24 cellular contexts compared by ENCODE assay signal in the genomic region with DNA sequence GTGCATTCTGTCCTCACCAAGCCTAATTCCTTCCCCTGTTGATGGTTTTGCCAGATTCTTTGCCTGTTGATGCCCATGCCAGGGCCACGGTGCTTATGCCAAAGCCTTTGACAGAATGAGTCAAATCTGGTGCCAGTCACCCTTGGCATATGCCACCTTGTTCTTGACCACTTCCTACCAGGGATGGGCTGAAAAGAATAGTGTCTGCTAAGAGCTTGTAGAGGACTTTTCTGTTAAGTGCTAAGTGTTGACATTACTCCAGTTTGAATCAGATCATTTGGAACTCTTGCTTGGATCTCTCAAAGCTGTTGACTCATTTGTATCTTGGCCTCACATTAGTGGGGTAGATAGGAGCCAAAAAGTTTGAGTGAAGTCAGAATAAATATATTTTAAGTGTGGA.
DNase-seq lines count a peak whose midpoint lies in the region; ATAC-seq and TF ChIP-seq lines count a peak whose summit lies in the region.
"Had no signal": no experiment of that assay in that cellular context is flagged by ENCODE, and none has a peak within 500 bp of the region (broad histone marks: within the 10 kb centered on the region; RNA-seq: fewer than 3 reads in every experiment).

No MANE protein-coding gene starts in this region.

- H3K27me3 ChIP-seq in heart right ventricle = no peaks in the 10 kb centered on the region
- H3K27me3 ChIP-seq in thoracic aorta (replicated peaks; ENCODE audit: insufficient read depth) = no peaks in the 10 kb centered on the region
- H3K27me3 ChIP-seq: breast epithelium, hepatocyte, Peyer's patch, tibial artery had no signal

- H3K27ac ChIP-seq in heart right ventricle (no peak overlapping the region), thoracic aorta (peak overlapping the region; percentile 2 to 37)
- H3K27ac ChIP-seq: breast epithelium, hepatocyte, Peyer's patch, tibial artery, VCaP had no signal

- H3K9me3 ChIP-seq in heart right ventricle (no peaks in the 10 kb centered on the region), thoracic aorta (no peaks in the 10 kb centered on the region)
- H3K9me3 ChIP-seq: breast epithelium, Peyer's patch, tibial artery had no signal

- peak in 7 of 8 donors; percentile 28 to 89 (median 56) for ATAC-seq in heart right ventricle
- ATAC-seq in thoracic aorta (ENCODE audit: insufficient number of reproducible peaks, low FRiP score, low read depth) = no peak
- no peak for ATAC-seq in activated CD8-positive, alpha-beta T cell treated with anti-CD3 and anti-CD28 coated beads, Interleukin-2, amount 10 ng/mL, durations not matched to agents 7 days and 5 days
- no peak for ATAC-seq in HG02973 (IDR thresholded peaks at IDR 0.05; ENCODE audit: unreplicated experiment)
- ATAC-seq: stimulated activated memory B cell treated with anti-CD40 and anti-IgM and Interleukin-4, amounts not matched to agents 10 μg/mL and 1 μg/mL and 100 μg/mL, for 72 hours had no signal

- H3K27ac Mint-ChIP-seq in activated CD8-positive, alpha-beta T cell treated with anti-CD3 and anti-CD28 coated beads, Interleukin-2, amount 10 ng/mL, durations not matched to agents 7 days and 5 days = no peak overlapping the region
- H3K27ac Mint-ChIP-seq: activated CD4-positive, alpha-beta T cell treated with anti-CD3 and anti-CD28 coated beads, Interleukin-2, amount 10 ng/mL, durations not matched to agents 7 days and 5 days; endodermal cell; immature natural killer cell; stimulated activated memory B cell treated with anti-CD40 and anti-IgM and Interleukin-4, amounts not matched to agents 10 μg/mL and 1 μg/mL and 100 μg/mL, for 72 hours had no signal

- H3K36me3 ChIP-seq in heart right ventricle (no peaks in the 10 kb centered on the region), thoracic aorta (no peaks in the 10 kb centered on the region)
- H3K36me3 ChIP-seq: breast epithelium, Peyer's patch, tibial artery had no signal

- H3K9me3 Mint-ChIP-seq in activated CD8-positive, alpha-beta T cell treated with anti-CD3 and anti-CD28 coated beads, Interleukin-2, amount 10 ng/mL, durations not matched to agents 7 days and 5 days (ENCODE audit: insufficient read depth) = no peaks in the 10 kb centered on the region
- H3K9me3 Mint-ChIP-seq: endodermal cell; immature natural killer cell; neural crest cell; stimulated activated memory B cell treated with anti-CD40 and anti-IgM and Interleukin-4, amounts not matched to agents 10 μg/mL and 1 μg/mL and 100 μg/mL, for 72 hours had no signal

- H3K4me3 Mint-ChIP-seq in activated CD8-positive, alpha-beta T cell treated with anti-CD3 and anti-CD28 coated beads, Interleukin-2, amount 10 ng/mL, durations not matched to agents 7 days and 5 days = no peak overlapping the region
- H3K4me3 Mint-ChIP-seq: activated CD4-positive, alpha-beta T cell treated with anti-CD3 and anti-CD28 coated beads, Interleukin-2, amount 10 ng/mL, durations not matched to agents 7 days and 5 days; endodermal cell; immature natural killer cell; neural crest cell; stimulated activated memory B cell treated with anti-CD40 and anti-IgM and Interleukin-4, amounts not matched to agents 10 μg/mL and 1 μg/mL and 100 μg/mL, for 72 hours had no signal

- H3K4me1 Mint-ChIP-seq in activated CD8-positive, alpha-beta T cell treated with anti-CD3 and anti-CD28 coated beads, Interleukin-2, amount 10 ng/mL, durations not matched to agents 7 days and 5 days (ENCODE audit: low read depth) = no peaks in the 10 kb centered on the region
- H3K4me1 Mint-ChIP-seq: activated CD4-positive, alpha-beta T cell treated with anti-CD3 and anti-CD28 coated beads, Interleukin-2, amount 10 ng/mL, durations not matched to agents 7 days and 5 days; endodermal cell; stimulated activated memory B cell treated with anti-CD40 and anti-IgM and Interleukin-4, amounts not matched to agents 10 μg/mL and 1 μg/mL and 100 μg/mL, for 72 hours had no signal

- in situ Hi-C loops in astrocyte of the cerebellum (cut with HindIII; ENCODE audit: low sequenced_read_pairs) = no loop called here

- no peak for TF ChIP-seq CTCF in astrocyte of the cerebellum (IDR thresholded peaks at IDR 0.05; ENCODE audit: low read depth, low read length, missing control alignments)
- TF ChIP-seq CTCF in heart right ventricle (IDR thresholded peaks at IDR 0.05) = no peak
- TF ChIP-seq CTCF in thoracic aorta (IDR thresholded peaks at IDR 0.05) = no peak

- intact Hi-C loops in heart right ventricle (cut with DNase I) = no loop called here

- H3K4me3 ChIP-seq in astrocyte of the cerebellum (ENCODE audit: low read depth, low read length) (no peak overlapping the region), heart right ventricle (no peak overlapping the region), thoracic aorta (no peak overlapping the region)
- H3K4me3 ChIP-seq: breast epithelium, hepatocyte, Peyer's patch, tibial artery had no signal

- CTCF ChIA-PET in activated CD8-positive, alpha-beta T cell treated with anti-CD3 and anti-CD28 coated beads, Interleukin-2, amount 10 ng/mL, durations not matched to agents 7 days and 5 days (lab: Charles Lee) = no interaction called here

- no peaks in the 10 kb centered on the region for H3K36me3 Mint-ChIP-seq in activated CD8-positive, alpha-beta T cell treated with anti-CD3 and anti-CD28 coated beads, Interleukin-2, amount 10 ng/mL, durations not matched to agents 7 days and 5 days (ENCODE audit: low read depth)
- H3K36me3 Mint-ChIP-seq: stimulated activated memory B cell treated with anti-CD40 and anti-IgM and Interleukin-4, amounts not matched to agents 10 μg/mL and 1 μg/mL and 100 μg/mL, for 72 hours had no signal

- peaks cover under 1% of the 10 kb centered on the region for H3K27me3 Mint-ChIP-seq in activated CD8-positive, alpha-beta T cell treated with anti-CD3 and anti-CD28 coated beads, Interleukin-2, amount 10 ng/mL, durations not matched to agents 7 days and 5 days (ENCODE audit: low read depth)
- H3K27me3 Mint-ChIP-seq: activated CD4-positive, alpha-beta T cell treated with anti-CD3 and anti-CD28 coated beads, Interleukin-2, amount 10 ng/mL, durations not matched to agents 7 days and 5 days; stimulated activated memory B cell treated with anti-CD40 and anti-IgM and Interleukin-4, amounts not matched to agents 10 μg/mL and 1 μg/mL and 100 μg/mL, for 72 hours had no signal

- H3K4me1 ChIP-seq in heart right ventricle (peaks cover 0 to 10% (median 0%) of the 10 kb centered on the region in 9 donors), thoracic aorta (ENCODE audit: control insufficient read depth in 1 of 2, low read depth in 2 of 2) (peaks cover 3 to 16% of the 10 kb centered on the region in 2 donors)
- H3K4me1 ChIP-seq: breast epithelium, Peyer's patch had no signal

- POLR2A ChIA-PET in activated CD8-positive, alpha-beta T cell treated with anti-CD3 and anti-CD28 coated beads, Interleukin-2, amount 10 ng/mL, durations not matched to agents 7 days and 5 days (lab: Charles Lee) = no interaction called here

- DNase-seq in GM04504 (ENCODE audit: low read depth) = peak; percentile 24
- DNase-seq in astrocyte of the cerebellum (ENCODE audit: low read depth) = peak; percentile 19
- DNase-seq in heart right ventricle = no peak
- peak; percentile 22 for DNase-seq in thoracic aorta (ENCODE audit: low spot score)
- DNase-seq in NCI-H345 (lab: John Stamatoyannopoulos, UW) = no peak
- DNase-seq in activated CD8-positive, alpha-beta T cell treated with anti-CD3 and anti-CD28 coated beads, Interleukin-2, amount 10 ng/mL, durations not matched to agents 7 days and 5 days = no peak
- DNase-seq: activated CD4-positive, alpha-beta T cell treated with anti-CD3 and anti-CD28 coated beads, Interleukin-2, amount 10 ng/mL, durations not matched to agents 7 days and 5 days; activated CD8-positive, alpha-beta memory T cell treated with anti-CD3 and anti-CD28 coated beads, Interleukin-2, amount 50 U/mL, for 48 hours; activated effector memory CD4-positive, alpha-beta T cell treated with anti-CD3 and anti-CD28 coated beads, Interleukin-2, amount 50 U/mL, for 16 hours; cortex of kidney; endodermal cell; immature natural killer cell; Karpas-422; NCI-H187 treated with DMSO at 0.1 percent for 48 hours; NK-92 treated with Interleukin-12 subunit alpha and Interleukin-12 subunit beta, amount 100 ng/mL, for 24 hours; Peyer's patch; stimulated activated CD4-positive, alpha-beta T cell treated with anti-CD3 and anti-CD28 coated beads, Interleukin-1b, Interleukin-23, amount 100 ng/mL, for 48 hours; tibial artery had no signal

- 44 to 52% methylated on average over 1 of the region's 1 CpG for whole genome bisulfite sequencing in heart right ventricle, 2 donors

Comparison
In these comparisons a context has a peak if more than half of its experiments do, and no peak if none do; other contexts are left out.
1. DNase-seq: peak in GM04504 (single experiment), astrocyte of the cerebellum (single experiment) and thoracic aorta (single experiment); none in heart right ventricle (0 of 2), NCI-H345 (single experiment) and activated CD8-positive, alpha-beta T cell treated with anti-CD3 and anti-CD28 coated beads, Interleukin-2, amount 10 ng/mL, durations not matched to agents 7 days and 5 days (single experiment).
2. ATAC-seq: peak in heart right ventricle (7 of 8); none in thoracic aorta (single experiment), activated CD8-positive, alpha-beta T cell treated with anti-CD3 and anti-CD28 coated beads, Interleukin-2, amount 10 ng/mL, durations not matched to agents 7 days and 5 days (single experiment) and HG02973 (single experiment).
3. H3K27ac ChIP-seq: peak in thoracic aorta (2 of 2); none in heart right ventricle (0 of 10).